ENCODE assay signal across 13 cellular contexts in the genomic region with DNA sequence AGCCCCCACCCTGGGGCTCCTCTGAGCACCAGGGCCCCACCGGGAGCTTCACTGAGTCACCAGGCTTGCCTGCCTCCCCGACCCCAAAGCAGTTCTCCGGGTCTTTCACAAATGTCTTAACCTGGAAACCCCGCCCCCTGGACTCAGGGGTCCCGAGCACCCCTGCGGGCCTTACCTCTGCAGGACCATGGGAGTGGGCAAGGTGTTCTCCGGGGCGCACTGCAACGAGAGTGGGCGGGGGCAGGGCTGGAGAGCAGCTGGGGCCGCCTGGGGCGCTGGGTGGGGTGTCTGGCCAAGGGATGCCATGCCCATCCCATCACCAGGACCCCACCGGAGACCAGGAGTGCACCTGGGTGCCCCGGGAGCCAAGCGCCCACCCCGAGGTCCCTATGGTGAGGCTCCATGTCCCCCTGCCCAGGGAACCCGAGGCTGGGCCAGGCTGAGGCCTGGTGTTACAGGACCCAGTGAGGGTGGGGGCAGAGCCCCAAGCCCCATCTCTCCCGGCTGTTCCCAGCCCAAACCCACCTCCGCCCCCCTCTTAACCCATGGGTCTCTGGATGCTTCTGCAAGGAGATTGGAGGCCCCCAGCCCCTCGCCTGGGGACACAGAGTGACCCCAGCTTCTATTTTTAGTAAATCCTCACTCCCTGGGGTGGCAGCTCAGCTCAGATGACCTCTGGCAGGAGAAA. TPM values are rescaled to one million over a fixed set of nuclear protein-coding genes. Genes with fewer than 3 reads are reported as not detected.
A peak's percentile ranks its signal among the peaks of the same experiment; 100 is the strongest.
DNase-seq lines count a peak whose midpoint lies in the region; ATAC-seq, FAIRE-seq and TF ChIP-seq lines count a peak whose summit lies in the region.
"Had no signal": no experiment of that assay in that cellular context is flagged by ENCODE, and none has a peak within 500 bp of the region (broad histone marks: within the 10 kb centered on the region; RNA-seq: fewer than 3 reads in every experiment).

No MANE protein-coding gene starts in this region.

- no peak for DNase-seq in T-helper 2 cell treated with Interferon-gamma antibody and Interleukin-4, amounts not matched to agents 5 μg/mL and 100 μg/mL, for 36 hours (ENCODE audit: low spot score)
- DNase-seq in T-helper 2 cell, result no peak
- peak; percentile 83 for DNase-seq in kidney
- DNase-seq in globus pallidus (ENCODE audit: low spot score), result no peak
- DNase-seq: activated effector memory CD4-positive, alpha-beta T cell treated with anti-CD3 and anti-CD28 coated beads, Interleukin-2, amount 50 U/mL, for 16 hours; cerebellar nuclear complex; foreskin keratinocyte; Kasumi-1 had no signal

- no peak overlapping the region for H3K4me3 Mint-ChIP-seq in T-helper 2 cell treated with Interferon-gamma antibody and Interleukin-4, amounts not matched to agents 5 μg/mL and 100 μg/mL, for 36 hours

- H3K4me1 ChIP-seq in kidney (ENCODE audit: control insufficient read depth in 1 of 2, insufficient read depth in 1 of 2, low read depth in 1 of 2, low read length in 2 of 2), result peaks cover 21 to 38% of the 10 kb centered on the region in 2 donors
- H3K4me1 ChIP-seq in stomach smooth muscle (ENCODE audit: control insufficient read depth, insufficient read depth, low read length), result peaks cover 41% of the 10 kb centered on the region

- H3K9me3 ChIP-seq in kidney (ENCODE audit: control insufficient read depth in 1 of 2, low read length in 2 of 2) (no peaks in the 10 kb centered on the region), stomach smooth muscle (ENCODE audit: control insufficient read depth in 2 of 2, low read length in 2 of 2) (peaks cover 0 to 5% of the 10 kb centered on the region in 2 donors)

- H3K27me3 ChIP-seq in stomach smooth muscle (ENCODE audit: control insufficient read depth in 1 of 2, insufficient read depth in 2 of 2, low read length in 2 of 2), result no peaks in the 10 kb centered on the region
- H3K27me3 ChIP-seq: foreskin keratinocyte had no signal

- H3K36me3 ChIP-seq in kidney (ENCODE audit: control insufficient read depth in 1 of 2, insufficient read depth in 2 of 2, low read length in 2 of 2) (peaks cover 3 to 38% of the 10 kb centered on the region in 2 donors), stomach smooth muscle (ENCODE audit: control insufficient read depth in 2 of 2, insufficient read depth in 2 of 2, low read length in 2 of 2) (peaks cover 12 to 21% of the 10 kb centered on the region in 2 donors)

- peaks cover 9% of the 10 kb centered on the region for H3K4me1 Mint-ChIP-seq in T-helper 2 cell treated with Interferon-gamma antibody and Interleukin-4, amounts not matched to agents 5 μg/mL and 100 μg/mL, for 36 hours (ENCODE audit: low read depth)

- FAIRE-seq in kidney (lab: Jason Lieb, UNC), result no peak

- TF ChIP-seq CTCF in VCaP (conservative IDR thresholded peaks at IDR 0.05) (no peak), kidney (IDR thresholded peaks at IDR 0.05; ENCODE audit: borderline replicate concordance, extremely low read depth, insufficient read depth) (no peak)

- peak overlapping the region; percentile 36 for H3K27ac Mint-ChIP-seq in T-helper 2 cell treated with Interferon-gamma antibody and Interleukin-4, amounts not matched to agents 5 μg/mL and 100 μg/mL, for 36 hours

- intact Hi-C loops in kidney (cut with DNase I), result no loop called here

- H3K4me3 ChIP-seq in kidney (ENCODE audit: low read length in 2 of 2) (no peak overlapping the region), stomach smooth muscle (ENCODE audit: low read length in 2 of 2) (no peak overlapping the region)
- H3K4me3 ChIP-seq: lung had no signal

- H3K27ac ChIP-seq in VCaP, result peak overlapping the region; percentile 78; the same call in 1 of the 2 replicates
- H3K27ac ChIP-seq in kidney (ENCODE audit: low read depth in 2 of 2, low read length in 2 of 2), result no peak overlapping the region
- H3K27ac ChIP-seq in stomach smooth muscle (ENCODE audit: low read length), result peak overlapping the region; percentile 89
- H3K27ac ChIP-seq: foreskin keratinocyte had no signal

- ATAC-seq in HG03196 (IDR thresholded peaks at IDR 0.05; ENCODE audit: unreplicated experiment) (no peak), GM21390 (IDR thresholded peaks at IDR 0.05; ENCODE audit: unreplicated experiment) (no peak)
- ATAC-seq: foreskin keratinocyte had no signal

- H3K9ac ChIP-seq in kidney (ENCODE audit: low read length in 2 of 2) (no peak overlapping the region), stomach smooth muscle (ENCODE audit: low read length in 2 of 2) (no peak overlapping the region)

- peaks cover 3% of the 10 kb centered on the region for H3K9me3 Mint-ChIP-seq in T-helper 2 cell treated with Interferon-gamma antibody and Interleukin-4, amounts not matched to agents 5 μg/mL and 100 μg/mL, for 36 hours

- H3K36me3 Mint-ChIP-seq in T-helper 2 cell treated with Interferon-gamma antibody and Interleukin-4, amounts not matched to agents 5 μg/mL and 100 μg/mL, for 36 hours (ENCODE audit: low read depth), result peaks cover 26% of the 10 kb centered on the region

- H3K27me3 Mint-ChIP-seq in T-helper 2 cell treated with Interferon-gamma antibody and Interleukin-4, amounts not matched to agents 5 μg/mL and 100 μg/mL, for 36 hours (ENCODE audit: low read depth), result no peaks in the 10 kb centered on the region

RNA-seq across cellular contexts. Expression of a gene that starts 10.9 kb away (rescaled TPM):
- 190 TPM for total RNA-seq in kidney
- 67.2 TPM for polyA plus RNA-seq in kidney (ENCODE audit: insufficient read depth, low read depth, low replicate concordance)

RNA-seq across cellular contexts. Expression of a gene that starts 24.6 kb away (rescaled TPM):
- total RNA-seq in kidney, result 70.3 TPM
- polyA plus RNA-seq in kidney (ENCODE audit: insufficient read depth, low read depth, low replicate concordance), result 57.0 TPM

RNA-seq across cellular contexts. Expression of a gene that starts 56.0 kb away (rescaled TPM):
- 59.7 TPM for total RNA-seq in kidney
- polyA plus RNA-seq in kidney (ENCODE audit: insufficient read depth, low read depth, low replicate concordance), result 16.9 TPM

RNA-seq across cellular contexts. Expression of a gene that starts 56.6 kb away (rescaled TPM):
- total RNA-seq in kidney, result 4.3 TPM
- 8.9 TPM for polyA plus RNA-seq in kidney (ENCODE audit: insufficient read depth, low read depth, low replicate concordance)

Comparison
In these comparisons a context has a peak if more than half of its experiments do, and no peak if none do; other contexts are left out.
1. H3K27ac ChIP-seq: peak in VCaP (single experiment) and stomach smooth muscle (single experiment); none in kidney (0 of 2).